Comparison of ENCODE assay signal across 16 cellular contexts in genomic region chr6:169564453-169565240, GRCh38.
A peak's percentile ranks its signal among the peaks of the same experiment; 100 is the strongest.
DNase-seq lines count a peak whose midpoint lies in the region; ATAC-seq and TF ChIP-seq lines count a peak whose summit lies in the region.
"Had no signal": no experiment of that assay in that cellular context is flagged by ENCODE, and none has a peak within 500 bp of the region (broad histone marks: within the 10 kb centered on the region; RNA-seq: fewer than 3 reads in every experiment).

No MANE protein-coding gene starts in this region.

- H3K23ac ChIP-seq in neuronal stem cell (ENCODE audit: low read depth, low read length, poor library complexity) (peak overlapping the region; percentile 92), mesendoderm (ENCODE audit: low read length) (no peak overlapping the region)

- no peaks in the 10 kb centered on the region for H3K79me2 ChIP-seq in SK-N-SH (ENCODE audit: insufficient read depth)
- H3K79me2 ChIP-seq in OCI-LY1 (ENCODE audit: insufficient read depth, low read length): no peaks in the 10 kb centered on the region
- H3K79me2 ChIP-seq in mesendoderm (ENCODE audit: control insufficient read depth, insufficient read depth, low read length): no peaks in the 10 kb centered on the region

- no peak overlapping the region for H3K4me2 ChIP-seq in SK-N-SH
- no peak overlapping the region for H3K4me2 ChIP-seq in OCI-LY1 (ENCODE audit: low read length)
- no peak overlapping the region for H3K4me2 ChIP-seq in neuronal stem cell (ENCODE audit: insufficient read depth, low read length, poor library complexity, severe bottlenecking)
- H3K4me2 ChIP-seq in mesendoderm (ENCODE audit: low read length): no peak overlapping the region

- H4K8ac ChIP-seq in neuronal stem cell (ENCODE audit: low read depth, low read length) (no peak overlapping the region), mesendoderm (ENCODE audit: low read depth, low read length) (no peak overlapping the region)

- no peak overlapping the region for H2AFZ ChIP-seq in SK-N-SH (ENCODE audit: low read depth)
- no peak overlapping the region for H2AFZ ChIP-seq in OCI-LY1 (ENCODE audit: low read length)
- H2AFZ ChIP-seq in neuronal stem cell (ENCODE audit: low read length): no peak overlapping the region

- H2BK15ac ChIP-seq in neuronal stem cell (ENCODE audit: low read length) (no peak overlapping the region), mesendoderm (replicated peaks; ENCODE audit: low read depth) (no peak overlapping the region)

- ATAC-seq in SK-N-SH treated with all-trans-retinoic acid at 6 μM for 48 hours (no peak), esophagus mucosa (peak; percentile 39)

- no peak for DNase-seq in SK-N-SH
- no peak for DNase-seq in neuronal stem cell (ENCODE audit: low spot score)
- DNase-seq in iPS-NIHi7 (ENCODE audit: extremely low spot score): no peak
- no peak for DNase-seq in medulla oblongata (ENCODE audit: extremely low spot score)
- DNase-seq in mesendoderm: no peak
- DNase-seq: CD4-positive, alpha-beta memory T cell; DMS79 treated with DMSO at 0.1 percent for 48 hours; KBM-7; NCI-H1436; NCI-H2029 treated with DMSO at 0.1 percent for 48 hours; NCI-H2171 treated with DMSO at 0.1 percent for 48 hours; NCI-H510A; NCI-H774 had no signal

- H3K4me3 ChIP-seq in SK-N-SH (ENCODE audit: low read depth in 2 of 2, low read length in 1 of 2) (no peak overlapping the region), OCI-LY1 (ENCODE audit: low read depth, low read length, poor library complexity, severe bottlenecking) (no peak overlapping the region), neuronal stem cell (ENCODE audit: low read length in 2 of 2) (no peak overlapping the region), mesendoderm (ENCODE audit: low read length) (no peak overlapping the region)

- H2BK5ac ChIP-seq in neuronal stem cell (ENCODE audit: low read length) (no peak overlapping the region), mesendoderm (ENCODE audit: low read length) (no peak overlapping the region)

- H3K79me1 ChIP-seq in neuronal stem cell (ENCODE audit: low read depth, low read length) (no peaks in the 10 kb centered on the region), mesendoderm (ENCODE audit: low read length) (no peaks in the 10 kb centered on the region)

- H4K20me1 ChIP-seq in SK-N-SH (ENCODE audit: insufficient read depth) (no peaks in the 10 kb centered on the region), OCI-LY1 (ENCODE audit: insufficient read depth, low read length) (no peaks in the 10 kb centered on the region)

- H3K9me3 ChIP-seq in SK-N-SH (no peaks in the 10 kb centered on the region), OCI-LY1 (ENCODE audit: low read length) (peaks cover 6% of the 10 kb centered on the region; the same call in 1 of the 2 replicates), neuronal stem cell (replicated peaks in 1 of 2; ENCODE audit: control insufficient read depth in 2 of 2, insufficient read depth in 1 of 2, low read depth in 1 of 2, low read length in 2 of 2) (peaks cover 1 to 2% of the 10 kb centered on the region in 2 donors)

- H3K9me2 ChIP-seq in SK-N-SH: no peaks in the 10 kb centered on the region
- H3K9me2 ChIP-seq in OCI-LY1 (ENCODE audit: low read depth, low read length): no peaks in the 10 kb centered on the region

- H4K5ac ChIP-seq in mesendoderm (ENCODE audit: low read length): no peak overlapping the region

- no peaks in the 10 kb centered on the region for H3K4me1 ChIP-seq in SK-N-SH (ENCODE audit: control insufficient read depth in 1 of 2, insufficient read depth in 2 of 2, low read depth in 1 of 2, low read length in 1 of 2)
- peaks cover 9% of the 10 kb centered on the region for H3K4me1 ChIP-seq in OCI-LY1 (ENCODE audit: insufficient read depth, low read length, severe bottlenecking)
- H3K4me1 ChIP-seq in neuronal stem cell (ENCODE audit: control insufficient read depth in 2 of 2, insufficient read depth in 1 of 2, low read depth in 1 of 2, low read length in 2 of 2): no peaks in the 10 kb centered on the region
- H3K4me1 ChIP-seq in mesendoderm (ENCODE audit: control insufficient read depth, low read depth, low read length): no peaks in the 10 kb centered on the region

- H3K18ac ChIP-seq in neuronal stem cell (ENCODE audit: low read length): no peak overlapping the region
- H3K18ac ChIP-seq in mesendoderm (ENCODE audit: low read length): no peak overlapping the region

- H3F3A ChIP-seq in SK-N-SH (replicated peaks; ENCODE audit: insufficient read depth): no peaks in the 10 kb centered on the region
- H3F3A ChIP-seq in OCI-LY1 (ENCODE audit: insufficient read depth, low read length): no peaks in the 10 kb centered on the region

- CTCF ChIA-PET in SK-N-SH (lab: Yijun Ruan, JAX): no interaction called here

- H3K56ac ChIP-seq in mesendoderm (ENCODE audit: low read length): no peak overlapping the region

- no peak overlapping the region for H3K9ac ChIP-seq in SK-N-SH
- no peak overlapping the region for H3K9ac ChIP-seq in OCI-LY1 (ENCODE audit: low read length)
- peak overlapping the region; percentile 33 for H3K9ac ChIP-seq in neuronal stem cell (ENCODE audit: low read depth, low read length, poor library complexity)
- H3K9ac ChIP-seq in mesendoderm (ENCODE audit: low read length): no peak overlapping the region

- H3K27me3 ChIP-seq in SK-N-SH (ENCODE audit: insufficient read depth) (no peaks in the 10 kb centered on the region), OCI-LY1 (ENCODE audit: insufficient read depth, low read length) (no peaks in the 10 kb centered on the region), neuronal stem cell (ENCODE audit: control insufficient read depth in 3 of 3, insufficient read depth in 3 of 3, low read depth in 1 of 3, low read length in 3 of 3) (no peaks in the 10 kb centered on the region), mesendoderm (ENCODE audit: insufficient read depth, low read length, poor library complexity) (no peaks in the 10 kb centered on the region)

- TF ChIP-seq EP300 in SK-N-SH (IDR thresholded peaks at IDR 0.05; ENCODE audit: borderline replicate concordance in 1 of 2, low read depth in 1 of 2, low read length in 1 of 2): no peak

- POLR2A ChIA-PET in SK-N-SH (lab: Yijun Ruan, JAX): no interaction called here

- H3K4ac ChIP-seq in neuronal stem cell (ENCODE audit: low read length) (no peak overlapping the region), mesendoderm (ENCODE audit: low read depth, low read length) (no peak overlapping the region)

- TF ChIP-seq RAD21 in SK-N-SH (IDR thresholded peaks at IDR 0.05; ENCODE audit: low read length): no peak

- no peak overlapping the region for H2BK12ac ChIP-seq in neuronal stem cell (ENCODE audit: low read length)

- peak overlapping the region; percentile 58 for H3K14ac ChIP-seq in neuronal stem cell (ENCODE audit: low read length)

- H2BK120ac ChIP-seq in neuronal stem cell (ENCODE audit: low read depth, low read length): no peak overlapping the region
- H2BK120ac ChIP-seq in mesendoderm (ENCODE audit: low read depth, low read length): no peak overlapping the region

- no peak overlapping the region for H4K91ac ChIP-seq in neuronal stem cell (ENCODE audit: low read depth, low read length, poor library complexity)

- peaks cover 0 to 3% of the 10 kb centered on the region in 2 experiments for H3K36me3 ChIP-seq in SK-N-SH (replicated peaks in 1 of 2; ENCODE audit: control insufficient read depth in 1 of 2, insufficient read depth in 2 of 2, low read length in 1 of 2)
- peaks cover 20% of the 10 kb centered on the region for H3K36me3 ChIP-seq in OCI-LY1 (ENCODE audit: insufficient read depth, low read length)
- peaks cover 2 to 3% of the 10 kb centered on the region in 2 donors for H3K36me3 ChIP-seq in neuronal stem cell (replicated peaks in 1 of 2; ENCODE audit: control insufficient read depth in 2 of 2, insufficient read depth in 2 of 2, low read length in 2 of 2)
- no peaks in the 10 kb centered on the region for H3K36me3 ChIP-seq in mesendoderm (ENCODE audit: control insufficient read depth, insufficient read depth, low read length)

- H3K27ac ChIP-seq in SK-N-SH (ENCODE audit: low read depth in 2 of 2, low read length in 1 of 2) (no peak overlapping the region), OCI-LY1 (ENCODE audit: low read depth, low read length, poor library complexity, severe bottlenecking) (no peak overlapping the region), neuronal stem cell (replicated peaks; ENCODE audit: low read length) (no peak overlapping the region), mesendoderm (ENCODE audit: low read depth, low read length) (no peak overlapping the region)

- H2AK5ac ChIP-seq in neuronal stem cell (ENCODE audit: low read depth, low read length) (no peak overlapping the region), mesendoderm (ENCODE audit: low read length) (no peak overlapping the region)

- no peak for TF ChIP-seq CTCF in SK-N-SH (IDR thresholded peaks at IDR 0.05)
- peak; percentile 17; the same call in 1 of the 2 replicates for TF ChIP-seq CTCF in OCI-LY1 (IDR thresholded peaks at IDR 0.05; ENCODE audit: low read length)

- 90% methylated on average over 30 of the region's 33 CpGs for WGBS in SK-N-SH (ENCODE audit: low lambda C conversion rate)
- WGBS in neuronal stem cell (ENCODE audit: extremely low coverage in 2 of 2, insufficient read length in 2 of 2, insufficient replicate concordance in 1 of 2), 2 donors: no CpG with 5 or more reads among the region's 33 CpGs
- no CpG with 5 or more reads among the region's 33 CpGs for WGBS in mesendoderm (ENCODE audit: extremely low coverage, insufficient coverage, low lambda C conversion rate)

TF ChIP-seq in SK-N-SH treated with all-trans-retinoic acid at 6 μM for 48 hours, 23 proteins besides CTCF, POLR2A, EP300 and RAD21 (continues in another document):
- TF ChIP-seq TOX (CRISPR knock-in tag; IDR thresholded peaks at IDR 0.05; ENCODE audit: borderline replicate concordance) (no peak), GLIS3 (CRISPR knock-in tag; IDR thresholded peaks at IDR 0.05) (no peak), CSDC2 (CRISPR knock-in tag; IDR thresholded peaks at IDR 0.05) (no peak), ZC3H10 (CRISPR knock-in tag; IDR thresholded peaks at IDR 0.05) (no peak), OSR1 (CRISPR knock-in tag; IDR thresholded peaks at IDR 0.05) (no peak), TCF4 (CRISPR knock-in tag; IDR thresholded peaks at IDR 0.05; ENCODE audit: borderline replicate concordance) (no peak), BACH2 (CRISPR knock-in tag; IDR thresholded peaks at IDR 0.05; ENCODE audit: borderline replicate concordance) (no peak)
- TF ChIP-seq, protein P1, sequence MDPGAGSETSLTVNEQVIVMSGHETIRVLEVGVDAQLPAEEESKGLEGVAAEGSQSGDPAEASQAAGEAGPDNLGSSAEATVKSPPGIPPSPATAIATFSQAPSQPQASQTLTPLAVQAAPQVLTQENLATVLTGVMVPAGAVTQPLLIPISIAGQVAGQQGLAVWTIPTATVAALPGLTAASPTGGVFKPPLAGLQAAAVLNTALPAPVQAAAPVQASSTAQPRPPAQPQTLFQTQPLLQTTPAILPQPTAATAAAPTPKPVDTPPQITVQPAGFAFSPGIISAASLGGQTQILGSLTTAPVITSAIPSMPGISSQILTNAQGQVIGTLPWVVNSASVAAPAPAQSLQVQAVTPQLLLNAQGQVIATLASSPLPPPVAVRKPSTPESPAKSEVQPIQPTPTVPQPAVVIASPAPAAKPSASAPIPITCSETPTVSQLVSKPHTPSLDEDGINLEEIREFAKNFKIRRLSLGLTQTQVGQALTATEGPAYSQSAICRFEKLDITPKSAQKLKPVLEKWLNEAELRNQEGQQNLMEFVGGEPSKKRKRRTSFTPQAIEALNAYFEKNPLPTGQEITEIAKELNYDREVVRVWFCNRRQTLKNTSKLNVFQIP (CRISPR knock-in tag; IDR thresholded peaks at IDR 0.05; ENCODE audit: borderline replicate concordance, low read depth): no peak
